In genomic region chr3:13282986-13283876, GRCh38 we compare ENCODE assay signal across 8 cellular contexts.
DNase-seq lines count a peak whose midpoint lies in the region; ATAC-seq and TF ChIP-seq lines count a peak whose summit lies in the region.

No MANE protein-coding gene starts in this region.

- peaks cover 0 to 16% (median 14%) of the 10 kb centered on the region in 4 donors for H3K9me3 ChIP-seq in esophagus muscularis mucosa

- 8% methylated on average over 40 of the region's 93 CpGs for WGBS in esophagus muscularis mucosa

- no peak for TF ChIP-seq EP300 in esophagus muscularis mucosa (IDR thresholded peaks at IDR 0.05)

- H3K4me3 ChIP-seq in esophagus muscularis mucosa: peak overlapping the region; percentile 55 to 65 (median 58)

- H3K27me3 Mint-ChIP-seq in activated CD4-positive, alpha-beta T cell treated with anti-CD3 and anti-CD28 coated beads, Interleukin-2, amount 10 ng/mL, durations not matched to agents 24 days and 14 days: peaks cover 52% of the 10 kb centered on the region

- intact Hi-C loops in activated CD4-positive, alpha-beta T cell treated with anti-CD3 and anti-CD28 coated beads, Interleukin-2, amount 10 ng/mL, durations not matched to agents 24 days and 14 days (cut with micrococcal nuclease): loop anchor here (10.0 kb wide), 1 partner anchor 188 kb away; no protein-coding TSS in a partner anchor
- intact Hi-C loops in esophagus muscularis mucosa (cut with DNase I) (loop anchor here (5.0 kb wide), 1 partner anchor 191 kb away; no protein-coding TSS in a partner anchor), posterior cingulate gyrus (cut with DNase I) (loop anchor here (10.0 kb wide), 1 partner anchor 188 kb away; no protein-coding TSS in a partner anchor)

- no peak overlapping the region for H3K27ac Mint-ChIP-seq in activated CD4-positive, alpha-beta T cell treated with anti-CD3 and anti-CD28 coated beads, Interleukin-2, amount 10 ng/mL, durations not matched to agents 24 days and 14 days

- peaks cover 9% of the 10 kb centered on the region for H3K36me3 Mint-ChIP-seq in activated CD4-positive, alpha-beta T cell treated with anti-CD3 and anti-CD28 coated beads, Interleukin-2, amount 10 ng/mL, durations not matched to agents 24 days and 14 days (ENCODE audit: low read depth)

- peak; percentile 53 for ATAC-seq in SK-N-SH treated with all-trans-retinoic acid at 6 μM for 48 hours
- no peak for ATAC-seq in omental fat pad (ENCODE audit: low FRiP score)
- no peak for ATAC-seq in HG03280 (IDR thresholded peaks at IDR 0.05; ENCODE audit: unreplicated experiment)

- H3K4me1 ChIP-seq in esophagus muscularis mucosa: peaks cover 6 to 29% (median 22%) of the 10 kb centered on the region in 4 donors

- peaks cover 14% of the 10 kb centered on the region for H3K9me3 Mint-ChIP-seq in activated CD4-positive, alpha-beta T cell treated with anti-CD3 and anti-CD28 coated beads, Interleukin-2, amount 10 ng/mL, durations not matched to agents 24 days and 14 days

- H3K4me1 Mint-ChIP-seq in activated CD4-positive, alpha-beta T cell treated with anti-CD3 and anti-CD28 coated beads, Interleukin-2, amount 10 ng/mL, durations not matched to agents 24 days and 14 days: no peaks in the 10 kb centered on the region

- TF ChIP-seq POLR2A in esophagus muscularis mucosa (IDR thresholded peaks at IDR 0.05; ENCODE audit: low read depth): no peak

- no peaks in the 10 kb centered on the region for H3K36me3 ChIP-seq in esophagus muscularis mucosa

- peaks cover 0 to 76% (median 20%) of the 10 kb centered on the region in 4 donors for H3K27me3 ChIP-seq in esophagus muscularis mucosa

- TF ChIP-seq CTCF in esophagus muscularis mucosa (IDR thresholded peaks at IDR 0.05) (peak in 1 of 3 experiments; percentile 13), omental fat pad (IDR thresholded peaks at IDR 0.05) (no peak)

- H3K27ac ChIP-seq in esophagus muscularis mucosa (replicated peaks in 1 of 4): no peak overlapping the region

- peak; percentile 63 for DNase-seq in activated CD4-positive, alpha-beta T cell treated with anti-CD3 and anti-CD28 coated beads, Interleukin-2, amount 10 ng/mL, durations not matched to agents 24 days and 14 days
- no peak for DNase-seq in activated CD4-positive, alpha-beta T cell treated with anti-CD3 and anti-CD28 coated beads for 1 hour
- DNase-seq in esophagus muscularis mucosa (ENCODE audit: extremely low spot score): no peak
- DNase-seq in posterior cingulate gyrus: peak in 6 of 10 donors; percentile 9 to 90 (median 71)
- DNase-seq in omental fat pad (ENCODE audit: low spot score): no peak
- no peak for DNase-seq in H4 (ENCODE audit: low spot score)

- peak overlapping the region; percentile 58 for H3K4me3 Mint-ChIP-seq in activated CD4-positive, alpha-beta T cell treated with anti-CD3 and anti-CD28 coated beads, Interleukin-2, amount 10 ng/mL, durations not matched to agents 24 days and 14 days

TF ChIP-seq in SK-N-SH treated with all-trans-retinoic acid at 6 μM for 48 hours, 23 proteins besides CTCF, POLR2A, EP300 and RAD21:
- TF ChIP-seq ZNF8 (CRISPR knock-in tag; IDR thresholded peaks at IDR 0.05) (no peak), ZFP3 (CRISPR knock-in tag; IDR thresholded peaks at IDR 0.05) (peak; percentile 96)

Comparison
In these comparisons a context has a peak if more than half of its experiments do, and no peak if none do; other contexts are left out.
1. DNase-seq: peak in activated CD4-positive, alpha-beta T cell treated with anti-CD3 and anti-CD28 coated beads, Interleukin-2, amount 10 ng/mL, durations not matched to agents 24 days and 14 days (single experiment) and posterior cingulate gyrus (6 of 10); none in activated CD4-positive, alpha-beta T cell treated with anti-CD3 and anti-CD28 coated beads for 1 hour (single experiment), esophagus muscularis mucosa (single experiment), omental fat pad (single experiment) and H4 (single experiment).